Comparison of ENCODE assay signal across 21 cellular contexts in genomic region chr5:179798771-179799643, GRCh38. TPM values are rescaled to one million over a fixed set of nuclear protein-coding genes. Genes with fewer than 3 reads are reported as not detected.
DNase-seq lines count a peak whose midpoint lies in the region; ATAC-seq and TF ChIP-seq lines count a peak whose summit lies in the region.
"Had no signal": no experiment of that assay in that cellular context is flagged by ENCODE, and none has a peak within 500 bp of the region (broad histone marks: within the 10 kb centered on the region; RNA-seq: fewer than 3 reads in every experiment).

No MANE protein-coding gene starts in this region.

- H3K4me1 Mint-ChIP-seq in chondrocyte (ENCODE audit: low read depth): peaks cover 13% of the 10 kb centered on the region

- 91 to 96% (median 94%) methylated on average over 31 to 36 of the region's 36 CpGs for WGBS in stomach, 5 donors

- H3K27me3 Mint-ChIP-seq in chondrocyte (ENCODE audit: low read depth): no peaks in the 10 kb centered on the region

- intact Hi-C loops in PC-3 (cut with micrococcal nuclease) (no loop called here), stomach (cut with DNase I; ENCODE audit: low total_unique reads) (no loop called here)

- H3K36me3 Mint-ChIP-seq in chondrocyte (ENCODE audit: low read depth): peaks cover 18% of the 10 kb centered on the region

- TF ChIP-seq CTCF in GM20000 (IDR thresholded peaks at IDR 0.05; ENCODE audit: extremely low read depth, missing control alignments) (no peak), PC-3 (conservative IDR thresholded peaks at IDR 0.05; ENCODE audit: low read depth, low read length) (no peak), chondrocyte (IDR thresholded peaks at IDR 0.05) (no peak), osteoblast (IDR thresholded peaks at IDR 0.05; ENCODE audit: extremely low read depth, low read depth, low read length) (no peak), stomach (IDR thresholded peaks at IDR 0.05) (no peak), WERI-Rb-1 (IDR thresholded peaks at IDR 0.05; ENCODE audit: low read depth, low read length) (no peak)

- H3K79me2 ChIP-seq in PC-3 (ENCODE audit: low read length) (peaks cover 21% of the 10 kb centered on the region), osteoblast (ENCODE audit: insufficient read depth, low read length) (peaks cover 24% of the 10 kb centered on the region)

- TSS peak; percentile 19 for BruUV-seq in PC-3 (replicated peaks; lab: Mats Ljungman, UMichigan)

- H3K9me3 Mint-ChIP-seq in chondrocyte (ENCODE audit: low read depth): no peaks in the 10 kb centered on the region

- H3K4me2 ChIP-seq in PC-3 (ENCODE audit: low read length) (no peak overlapping the region), osteoblast (ENCODE audit: insufficient read depth, low read length) (no peak overlapping the region)
- H3K4me2 ChIP-seq: KMS-11, SK-N-SH had no signal

- peaks cover 26% of the 10 kb centered on the region for H3K4me1 ChIP-seq in PC-3 (ENCODE audit: insufficient read depth, low read length)
- peaks cover 18% of the 10 kb centered on the region for H3K4me1 ChIP-seq in osteoblast (ENCODE audit: insufficient read depth, low read length)
- peaks cover 54 to 67% (median 62%) of the 10 kb centered on the region in 4 donors for H3K4me1 ChIP-seq in stomach

- H3F3A ChIP-seq in PC-3 (ENCODE audit: low read length, unreplicated experiment): no peaks in the 10 kb centered on the region

- H3K27ac ChIP-seq in PC-3 (ENCODE audit: low read length) (no peak overlapping the region), osteoblast (ENCODE audit: low read depth, low read length) (no peak overlapping the region), stomach (no peak overlapping the region), WERI-Rb-1 (no peak overlapping the region)
- H3K27ac ChIP-seq: KMS-11 had no signal

- H3K27me3 ChIP-seq in PC-3 (ENCODE audit: low read length) (no peaks in the 10 kb centered on the region), osteoblast (ENCODE audit: insufficient read depth, low read length) (no peaks in the 10 kb centered on the region), stomach (no peaks in the 10 kb centered on the region), WERI-Rb-1 (ENCODE audit: insufficient read depth, low read depth, severe bottlenecking) (no peaks in the 10 kb centered on the region)

- H3K4me3 ChIP-seq in PC-3 (ENCODE audit: low read length) (no peak overlapping the region), osteoblast (ENCODE audit: insufficient read depth, low read length) (no peak overlapping the region), stomach (no peak overlapping the region), WERI-Rb-1 (ENCODE audit: low read depth, low read length) (no peak overlapping the region)

- TF ChIP-seq EP300 in stomach (IDR thresholded peaks at IDR 0.05): no peak

- H3K9me2 ChIP-seq in PC-3 (replicated peaks; ENCODE audit: low read length): no peaks in the 10 kb centered on the region
- H3K9me2 ChIP-seq: SK-N-SH had no signal

- no peak overlapping the region for H3K4me3 Mint-ChIP-seq in chondrocyte (ENCODE audit: unreplicated experiment)

- H2AFZ ChIP-seq in PC-3 (ENCODE audit: low read length) (no peak overlapping the region), osteoblast (ENCODE audit: low read length) (no peak overlapping the region)

- H4K20me1 ChIP-seq in PC-3 (ENCODE audit: low read length) (no peaks in the 10 kb centered on the region; the same call in 1 of the 2 replicates), osteoblast (ENCODE audit: insufficient read depth, low read length) (peaks cover 20% of the 10 kb centered on the region)

- no peak overlapping the region for H3K9ac ChIP-seq in PC-3 (ENCODE audit: low read length)
- H3K9ac ChIP-seq: KMS-11, SK-N-SH had no signal

- no peaks in the 10 kb centered on the region for H3K9me3 ChIP-seq in PC-3 (ENCODE audit: low read length)
- H3K9me3 ChIP-seq in osteoblast (ENCODE audit: low read depth, low read length): no peaks in the 10 kb centered on the region
- H3K9me3 ChIP-seq in stomach: no peaks in the 10 kb centered on the region
- no peaks in the 10 kb centered on the region for H3K9me3 ChIP-seq in WERI-Rb-1 (ENCODE audit: severe bottlenecking)
- H3K9me3 ChIP-seq: SK-N-SH had no signal

- DNase-seq in GM20000 (ENCODE audit: low spot score): peak; percentile 10
- DNase-seq in PC-3: no peak
- peak; percentile 83 for DNase-seq in chondrocyte (ENCODE audit: low spot score)
- peak; percentile 84 for DNase-seq in osteoblast (ENCODE audit: insufficient read length, low spot score, missing footprints)
- no peak for DNase-seq in stomach
- DNase-seq in WERI-Rb-1: no peak
- no peak for DNase-seq in erythroblast (lab: John Stamatoyannopoulos, UW)
- DNase-seq: C1 segment of cervical spinal cord, DMS 273 treated with DMSO at 0.1 percent for 48 hours, GDM1, GOT3, MV-4-11, NCI-H187, NCI-H2227 treated with DMSO at 0.1 percent for 48 hours, NCI-H510A treated with DMSO at 0.1 percent for 48 hours, NCI-H774, SHP77 treated with DMSO at 0.1 percent for 48 hours, SK-N-SH had no signal

- POLR2A ChIA-PET in PC-3 (lab: Charles Lee; ENCODE audit: unreplicated experiment): no interaction called here

- H3K27ac Mint-ChIP-seq in chondrocyte (ENCODE audit: unreplicated experiment): no peak overlapping the region

- H3K36me3 ChIP-seq in PC-3 (ENCODE audit: low read depth, low read length): no peaks in the 10 kb centered on the region
- H3K36me3 ChIP-seq in osteoblast (ENCODE audit: insufficient read depth, low read length): peaks cover 35% of the 10 kb centered on the region
- H3K36me3 ChIP-seq in stomach: peaks cover 45 to 57% (median 51%) of the 10 kb centered on the region in 4 donors
- no peaks in the 10 kb centered on the region; the same call in 1 of the 2 replicates for H3K36me3 ChIP-seq in WERI-Rb-1

- no peak for ATAC-seq in PC-3
- no peak for ATAC-seq in GM19452 (IDR thresholded peaks at IDR 0.05; ENCODE audit: unreplicated experiment)

- TF ChIP-seq POLR2A in stomach (IDR thresholded peaks at IDR 0.05) (no peak), erythroblast (IDR thresholded peaks at IDR 0.05; ENCODE audit: low read length) (no peak)

- CTCF ChIA-PET in PC-3 (lab: Charles Lee): no interaction called here

RNA-seq across cellular contexts. Expression of gene LTC4S, which starts 5.2 kb away (rescaled TPM):
- 1.5 and 3.6 TPM in 2 replicates for total RNA-seq in PC-3 (2014; rRNA removed)
- 1.2 to 1.7 TPM (median 1.3 TPM) in 3 replicates for total RNA-seq in chondrocyte
- total RNA-seq in osteoblast: 1.4 and 1.5 TPM in 2 replicates
- total RNA-seq in stomach: 10 to 100 TPM in 2 of 5 donors, 1 to 10 TPM in 2, not detected in 1; 5.0 to 21.0 (median 13.3) TPM
- 1 to 10 TPM; 3.3 to 8.4 (median 8.2) TPM for polyA plus RNA-seq in stomach
- total RNA-seq: RPMI7951 had no signal

RNA-seq across cellular contexts. Expression of gene MGAT4B, which starts 7.7 kb away (rescaled TPM):
- total RNA-seq in PC-3 (2014; rRNA removed): 88.9 and 113 TPM in 2 replicates
- total RNA-seq in chondrocyte: 135 to 144 TPM (median 142 TPM) in 3 replicates
- 90.5 and 95.9 TPM in 2 replicates for total RNA-seq in osteoblast
- 100 to 1,000 TPM; 149 to 617 (median 206) TPM for total RNA-seq in stomach
- polyA plus RNA-seq in stomach: 100 to 1,000 TPM in 2 of 3 donors, 10 to 100 TPM in 1; 85.0 to 115 (median 101) TPM

RNA-seq across cellular contexts. Expression of gene SQSTM1, which starts 21.7 kb away (rescaled TPM):
- total RNA-seq in PC-3 (2014; rRNA removed) (253 and 341 TPM in 2 replicates), chondrocyte (219 to 297 TPM (median 296 TPM) in 3 replicates), osteoblast (826 and 992 TPM in 2 replicates), stomach (100 to 1,000 TPM; 163 to 693 (median 508) TPM)
- 100 to 1,000 TPM; 166 to 251 (median 213) TPM for polyA plus RNA-seq in stomach

RNA-seq across cellular contexts. Expression of gene MRNIP, which starts 59.6 kb away (rescaled TPM):
- total RNA-seq in PC-3 (2014; rRNA removed) (20.2 and 26.1 TPM in 2 replicates), chondrocyte (13.4 to 20.0 TPM (median 16.4 TPM) in 3 replicates), osteoblast (10.1 and 12.7 TPM in 2 replicates), stomach (10 to 100 TPM in 4 of 5 donors, 1 to 10 TPM in 1; 8.0 to 46.0 (median 27.0) TPM)
- 10 to 100 TPM; 15.1 to 31.1 (median 27.2) TPM for polyA plus RNA-seq in stomach

Comparison
In these comparisons a context has a peak if more than half of its experiments do, and no peak if none do; other contexts are left out.
1. DNase-seq: peak in GM20000 (single experiment), chondrocyte (single experiment) and osteoblast (single experiment); none in PC-3 (single experiment), stomach (single experiment), WERI-Rb-1 (single experiment) and erythroblast (0 of 2).